In the genomic region with DNA sequence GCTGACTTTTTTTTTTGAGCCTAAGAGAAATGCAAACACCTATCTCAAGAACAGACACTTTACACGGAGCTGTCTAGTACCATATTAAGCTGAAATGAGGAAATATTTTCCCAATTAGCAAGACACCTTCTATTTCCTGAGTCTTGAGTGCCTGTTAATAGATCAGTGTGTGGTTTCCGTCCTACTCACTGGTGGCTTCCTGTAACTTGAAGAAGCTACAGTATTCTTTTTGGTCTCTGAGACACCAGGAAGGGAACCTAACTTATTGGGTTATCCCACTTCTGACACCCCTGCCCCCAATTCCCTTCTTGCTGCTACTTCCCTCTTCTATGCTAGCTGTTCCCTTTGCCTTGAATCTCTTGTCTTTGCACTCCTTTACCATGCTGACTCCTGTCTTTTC, we compare ENCODE assay signal across 1 cellular context.
TF ChIP-seq lines count a peak whose summit lies in the region.

No MANE protein-coding gene starts in this region.

TF ChIP-seq in endothelial cell of umbilical vein, 7 proteins besides CTCF, POLR2A, EP300 and RAD21:
- TF ChIP-seq GATA2 (IDR thresholded peaks at IDR 0.05; ENCODE audit: insufficient read depth, insufficient read length, low read depth, low read length) (no peak), FOS (IDR thresholded peaks at IDR 0.05; ENCODE audit: borderline replicate concordance, insufficient read depth, low read length) (peak; percentile 39)
